In the genomic region with DNA sequence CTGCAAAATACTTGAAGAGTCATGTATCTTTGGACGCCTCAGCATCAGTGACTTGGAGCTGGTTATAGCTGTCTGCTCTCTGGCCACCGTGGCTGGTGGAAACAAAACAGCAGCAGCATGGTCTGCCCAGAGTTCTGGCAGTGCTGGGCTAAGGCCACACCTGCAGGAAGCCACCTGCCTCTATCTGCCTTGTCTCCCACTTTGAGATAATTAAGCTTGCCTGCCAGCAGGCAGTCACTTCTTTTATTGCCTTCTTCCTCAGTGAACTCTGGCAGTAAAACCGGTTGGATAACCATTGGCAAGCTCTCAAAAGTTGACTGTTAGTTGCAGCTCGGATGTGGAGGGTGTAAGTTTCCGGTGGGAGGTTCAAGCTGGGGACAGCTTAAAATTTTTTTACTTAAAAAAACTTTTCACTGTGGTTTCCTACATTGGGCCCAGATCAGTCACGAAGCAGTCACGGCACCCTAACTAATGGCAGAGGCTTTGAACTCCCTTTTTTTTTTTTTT, we compare ENCODE assay signal across 8 cellular contexts. TPM values are rescaled to one million over a fixed set of nuclear protein-coding genes. Genes with fewer than 3 reads are reported as not detected.
DNase-seq lines count a peak whose midpoint lies in the region; TF ChIP-seq lines count a peak whose summit lies in the region.

No MANE protein-coding gene starts in this region.

- peaks cover 54% of the 10 kb centered on the region for H3K4me1 Mint-ChIP-seq in chondrocyte (ENCODE audit: low read depth)

- 0 out of 2 replicates have a peak overlapping the region, but pooled peaks have one; percentile 15 for H3K4me3 ChIP-seq in WI38 (ENCODE audit: low read depth, low read length)

- peak overlapping the region; percentile 63 for H3K27ac Mint-ChIP-seq in chondrocyte (ENCODE audit: unreplicated experiment)

- H3K9me3 Mint-ChIP-seq in chondrocyte (ENCODE audit: low read depth), result peaks cover 3% of the 10 kb centered on the region

- DNase-seq in GDM1 (lab: John Stamatoyannopoulos, UW), result peak; percentile 87
- DNase-seq in H4 (ENCODE audit: low spot score), result peak; percentile 95
- peak; percentile 96 for DNase-seq in MV-4-11 (lab: John Stamatoyannopoulos, UW)
- DNase-seq in chondrocyte (ENCODE audit: low spot score), result no peak
- peak; percentile 77 to 91 for DNase-seq in lung microvascular endothelial cell (ENCODE audit: low read depth in 2 of 2)
- peak; percentile 40 to 84 (median 68) for DNase-seq in stimulated activated naive CD4-positive, alpha-beta T cell (lab: John Stamatoyannopoulos, UW)
- no peak for DNase-seq in NCI-H2227 treated with DMSO at 0.1 percent for 48 hours (lab: John Stamatoyannopoulos, UW)

- peaks cover 3% of the 10 kb centered on the region for H3K36me3 Mint-ChIP-seq in chondrocyte (ENCODE audit: low read depth)

- no peaks in the 10 kb centered on the region for H3K27me3 Mint-ChIP-seq in chondrocyte (ENCODE audit: low read depth)

- TF ChIP-seq CTCF in WI38 (IDR thresholded peaks at IDR 0.05; ENCODE audit: low read depth, low read length) (no peak), chondrocyte (IDR thresholded peaks at IDR 0.05) (no peak)

- H3K4me3 Mint-ChIP-seq in chondrocyte (ENCODE audit: unreplicated experiment), result peak overlapping the region; percentile 31

RNA-seq across cellular contexts. Expression of gene SMIM3, which starts 4.9 kb away (rescaled TPM):
- 47.6 and 53.9 TPM in 2 replicates for total RNA-seq in H4 (2014; rRNA removed; shearing (Covaris generic))
- total RNA-seq in chondrocyte (9.0 to 13.0 TPM (median 12.5 TPM) in 3 replicates), lung microvascular endothelial cell (3.3 and 4.8 TPM in 2 replicates)

RNA-seq across cellular contexts. Expression of gene DCTN4, which starts 24.7 kb away (rescaled TPM):
- total RNA-seq in H4 (2014; rRNA removed; shearing (Covaris generic)), result 39.6 and 47.8 TPM in 2 replicates
- total RNA-seq in chondrocyte (50.5 to 54.8 TPM (median 50.8 TPM) in 3 replicates), lung microvascular endothelial cell (20.7 and 23.6 TPM in 2 replicates)

Comparison
In these comparisons a context has a peak if more than half of its experiments do, and no peak if none do; other contexts are left out.
1. DNase-seq: peak in GDM1 (single experiment), H4 (single experiment), MV-4-11 (single experiment), lung microvascular endothelial cell (2 of 2) and stimulated activated naive CD4-positive, alpha-beta T cell (6 of 6); none in chondrocyte (single experiment) and NCI-H2227 treated with DMSO at 0.1 percent for 48 hours (single experiment).